9 cellular contexts compared by ENCODE assay signal in the genomic region with DNA sequence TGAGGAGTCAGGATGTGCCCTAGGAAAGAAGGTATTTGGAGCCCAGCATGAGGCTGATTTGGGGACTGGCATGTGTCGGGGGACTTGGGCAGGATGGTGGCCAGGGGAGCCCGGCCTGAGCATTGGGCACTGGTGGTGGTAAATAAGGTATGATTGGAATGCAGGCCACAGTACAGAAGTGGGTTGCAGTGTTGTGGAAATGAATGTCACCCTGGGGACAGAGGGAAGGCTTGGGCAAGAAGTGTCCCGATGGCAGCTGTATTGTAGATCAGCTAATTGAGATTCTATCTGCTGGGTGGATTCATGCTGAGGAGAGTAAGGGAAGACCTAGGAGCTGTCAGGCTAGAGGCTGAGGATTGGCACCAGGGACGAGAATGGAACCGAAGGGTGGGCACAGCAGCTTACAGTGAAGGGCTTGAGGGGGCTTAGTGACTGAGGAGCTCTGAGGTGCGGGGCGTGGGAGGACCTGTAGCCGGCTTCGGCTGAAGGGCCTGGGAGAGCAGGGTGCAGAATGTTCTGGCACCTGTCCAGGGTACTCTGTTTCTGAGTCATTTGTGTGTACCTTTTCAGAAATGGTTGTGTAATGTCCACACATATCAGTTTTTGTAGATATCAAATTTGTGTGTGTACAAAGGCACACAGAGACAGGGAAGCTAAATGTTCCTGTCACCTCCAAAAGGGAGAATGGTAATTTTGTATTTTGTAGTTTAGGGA.
DNase-seq lines count a peak whose midpoint lies in the region; TF ChIP-seq lines count a peak whose summit lies in the region.
"Had no signal": no experiment of that assay in that cellular context is flagged by ENCODE, and none has a peak within 500 bp of the region (broad histone marks: within the 10 kb centered on the region; RNA-seq: fewer than 3 reads in every experiment).

No MANE protein-coding gene starts in this region.

- no peak for TF ChIP-seq EP300 in stomach (IDR thresholded peaks at IDR 0.05)

- no peaks in the 10 kb centered on the region for H3K36me3 ChIP-seq in stomach
- H3K36me3 ChIP-seq in MM.1S (replicated peaks; ENCODE audit: insufficient read depth, low read length): no peaks in the 10 kb centered on the region

- H3K4me1 ChIP-seq in stomach: peaks cover 44 to 98% (median 66%) of the 10 kb centered on the region in 4 donors
- H3K4me1 ChIP-seq in MM.1S (ENCODE audit: low read length): no peaks in the 10 kb centered on the region

- CTCF ChIA-PET in GM10248 (lab: Yijun Ruan, JAX): interaction anchor here (1.3 kb wide), 1 partner anchor 12 kb away, joined by 3 read pairs; no protein-coding TSS in a partner anchor

- H2AFZ ChIP-seq in MM.1S (ENCODE audit: low read length): no peak overlapping the region

- WGBS in stomach, 5 donors: 40 to 56% (median 54%) methylated on average over 9 of the region's 9 CpGs

- H3K9me3 ChIP-seq in stomach (no peaks in the 10 kb centered on the region), MM.1S (replicated peaks; ENCODE audit: insufficient read depth, low read length) (no peaks in the 10 kb centered on the region)

- no peaks in the 10 kb centered on the region for H4K20me1 ChIP-seq in MM.1S (ENCODE audit: insufficient read depth, low read length)

- no peaks in the 10 kb centered on the region for H3K27me3 ChIP-seq in stomach
- H3K27me3 ChIP-seq in MM.1S (replicated peaks; ENCODE audit: insufficient read depth, low read length): no peaks in the 10 kb centered on the region

- TF ChIP-seq CTCF in VCaP (conservative IDR thresholded peaks at IDR 0.05) (no peak), stomach (IDR thresholded peaks at IDR 0.05) (no peak), GM10248 (IDR thresholded peaks at IDR 0.05; ENCODE audit: control extremely low read depth, extremely low read depth, low read depth, missing control alignments) (no peak), MM.1S (IDR thresholded peaks at IDR 0.05; ENCODE audit: low read length) (no peak)

- intact Hi-C loops in stomach (cut with DNase I; ENCODE audit: low total_unique reads): no loop called here

- H3K9ac ChIP-seq in MM.1S (ENCODE audit: low read length): no peak overlapping the region

- no peak for TF ChIP-seq POLR2A in stomach (IDR thresholded peaks at IDR 0.05)

- H3K9me2 ChIP-seq in MM.1S (replicated peaks; ENCODE audit: insufficient read depth, low read length): no peaks in the 10 kb centered on the region

- H3K4me2 ChIP-seq in MM.1S (ENCODE audit: low read depth, low read length): no peak overlapping the region

- DNase-seq in HPDE6-E6E7 (ENCODE audit: extremely low spot score) (peak; percentile 72), iris pigment epithelial cell (ENCODE audit: low read depth) (peak; percentile 88), stomach (peak; percentile 89), GM10248 (ENCODE audit: extremely low spot score) (no peak), MM.1S (no peak), NCI-H2081 treated with DMSO at 0.1 percent for 48 hours (lab: John Stamatoyannopoulos, UW) (no peak), DMS114 treated with DMSO at 0.1 percent for 48 hours (lab: John Stamatoyannopoulos, UW; ENCODE audit: unreplicated experiment) (no peak)
- DNase-seq: activated CD4-positive, alpha-beta T cell treated with anti-CD3 and anti-CD28 coated beads, Interleukin-2, amount 50 U/mL, for 4 hours had no signal

- no peaks in the 10 kb centered on the region for H3K79me2 ChIP-seq in MM.1S (ENCODE audit: low read length)

- POLR2A ChIA-PET in GM10248 (lab: Yijun Ruan, JAX): no interaction called here

- no peaks in the 10 kb centered on the region for H3F3A ChIP-seq in MM.1S (ENCODE audit: insufficient read depth, low read length)

- peak overlapping the region; percentile 87 for H3K27ac ChIP-seq in VCaP
- H3K27ac ChIP-seq in stomach: peak overlapping the region; percentile 77 to 89 (median 79)
- no peak overlapping the region for H3K27ac ChIP-seq in MM.1S (ENCODE audit: low read length)

- H3K4me3 ChIP-seq in stomach (no peak overlapping the region), MM.1S (ENCODE audit: low read length) (no peak overlapping the region)

Comparison
In these comparisons a context has a peak if more than half of its experiments do, and no peak if none do; other contexts are left out.
1. DNase-seq: peak in HPDE6-E6E7 (single experiment), iris pigment epithelial cell (single experiment) and stomach (single experiment); none in GM10248 (single experiment), MM.1S (single experiment), NCI-H2081 treated with DMSO at 0.1 percent for 48 hours (single experiment) and DMS114 treated with DMSO at 0.1 percent for 48 hours (single experiment).